ENCODE assay signal across 23 cellular contexts in the genomic region with DNA sequence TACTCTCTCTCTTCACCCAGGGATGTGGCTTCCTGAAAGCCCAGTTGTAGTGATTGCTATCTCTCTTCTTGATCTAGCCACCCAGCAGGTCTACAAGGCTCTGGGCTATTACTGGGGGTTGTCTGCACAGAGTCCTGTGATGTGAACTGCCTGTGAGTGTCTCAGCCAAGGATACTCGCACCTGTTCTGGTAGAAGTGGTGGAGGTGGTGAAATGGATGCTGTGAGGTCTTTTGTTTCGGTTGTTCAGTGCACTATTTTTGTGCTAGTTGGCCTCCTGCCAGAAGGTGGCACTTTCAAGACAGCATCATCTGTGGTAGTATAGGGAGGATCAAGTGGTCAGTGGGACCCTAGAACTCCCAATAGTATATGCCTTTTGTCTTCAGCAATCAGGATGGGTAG.
"Had no signal": no experiment of that assay in that cellular context is flagged by ENCODE, and none has a peak within 500 bp of the region (broad histone marks: within the 10 kb centered on the region; RNA-seq: fewer than 3 reads in every experiment).

No MANE protein-coding gene starts in this region.

- H3K4me3 ChIP-seq: PC-9, Peyer's patch, SJCRH30 had no signal

- H3K36me3 ChIP-seq: Peyer's patch, SJCRH30 had no signal

- DNase-seq: IMR-90; KBM-7; MV-4-11; NCI-H1048; NCI-H1105; NCI-H1417; NCI-H1436 treated with DMSO at 0.1 percent for 48 hours; NCI-H1694; NCI-H187 treated with DMSO at 0.1 percent for 48 hours; NCI-H2029 treated with DMSO at 0.1 percent for 48 hours; NCI-H2171 treated with DMSO at 0.1 percent for 48 hours; NCI-H345; NCI-H524; NCI-H69; NCI-H774; NK-92 treated with Interleukin-12 subunit alpha and Interleukin-12 subunit beta, amount 100 ng/mL, for 24 hours; PC-9; Peyer's patch; SHP77 treated with DMSO at 0.1 percent for 48 hours had no signal

- H3K4me2 ChIP-seq: PC-9 had no signal

- H3K4me1 ChIP-seq: Peyer's patch, SJCRH30 had no signal

- H2AFZ ChIP-seq: PC-9 had no signal

- H3K27ac ChIP-seq: PC-9, Peyer's patch, SJCRH30 had no signal

- ATAC-seq: HepG2, Right ventricle myocardium inferior, SK-N-SH treated with all-trans-retinoic acid at 6 μM for 48 hours had no signal

- H3K27me3 ChIP-seq: Peyer's patch, SJCRH30 had no signal

- H3K9me3 ChIP-seq: Peyer's patch, SJCRH30 had no signal
